Comparison of ENCODE assay signal across 23 cellular contexts in genomic region chr3:12428131-12428530, GRCh38.
"Had no signal": no experiment of that assay in that cellular context is flagged by ENCODE, and none has a peak within 500 bp of the region (broad histone marks: within the 10 kb centered on the region; RNA-seq: fewer than 3 reads in every experiment).

No MANE protein-coding gene starts in this region.

- H2AFZ ChIP-seq: parathyroid adenoma had no signal

- H3K9me3 ChIP-seq: body of pancreas, gastrocnemius medialis, suprapubic skin, tibial nerve, vagina had no signal

- DNase-seq: activated CD4-positive, alpha-beta T cell treated with anti-CD3 and anti-CD28 coated beads, Interleukin-2, amount 10 ng/mL, durations not matched to agents 24 days and 14 days; activated CD8-positive, alpha-beta memory T cell treated with anti-CD3 and anti-CD28 coated beads, Interleukin-2, amount 10 ng/mL, durations not matched to agents 7 days and 5 days; activated CD8-positive, alpha-beta T cell treated with anti-CD3 and anti-CD28 coated beads for 36 hours; activated gamma-delta T cell; activated naive CD4-positive, alpha-beta T cell treated with anti-CD3 and anti-CD28 coated beads, Interleukin-2, amount 50 U/mL, for 16 hours; activated naive CD8-positive, alpha-beta T cell treated with anti-CD3 and anti-CD28 coated beads, Interleukin-2, amount 50 U/mL, for 24 hours; activated T-cell treated with anti-CD3 and anti-CD28 coated beads for 4 hours; body of pancreas; effector CD4-positive, alpha-beta T cell; gastrocnemius medialis; hippocampal formation; kidney glomerular epithelial cell; left ventricle myocardium superior; nucleus accumbens; right cardiac atrium; stimulated activated CD4-positive, alpha-beta T cell treated with anti-CD3 and anti-CD28 coated beads, Interleukin-12 subunit alpha, Interleukin-12 subunit beta, amount 100 ng/mL, for 4 hours; stimulated activated naive CD8-positive, alpha-beta T cell treated with anti-CD3 and anti-CD28 coated beads, Interleukin-15, amount 100 ng/mL, for 72 hours had no signal

- H3K27ac ChIP-seq: body of pancreas, gastrocnemius medialis, parathyroid adenoma, suprapubic skin, tibial nerve, vagina, VCaP had no signal

- H3K36me3 ChIP-seq: gastrocnemius medialis, suprapubic skin, tibial nerve, vagina had no signal

- H3K9ac ChIP-seq: parathyroid adenoma had no signal

- H3K4me3 ChIP-seq: body of pancreas, gastrocnemius medialis, suprapubic skin, tibial nerve, vagina had no signal

- ATAC-seq: activated CD4-positive, CD25-positive, alpha-beta regulatory T cell treated with anti-CD3 and anti-CD28 coated beads, Interleukin-2, amount 50 U/mL, for 24 hours; activated CD8-positive, alpha-beta memory T cell treated with anti-CD3 and anti-CD28 coated beads, Interleukin-2, amount 10 ng/mL, durations not matched to agents 7 days and 5 days; activated CD8-positive, alpha-beta T cell treated with anti-CD3 and anti-CD28 coated beads for 36 hours; activated naive CD8-positive, alpha-beta T cell treated with anti-CD3 and anti-CD28 coated beads, Interleukin-2, amount 50 U/mL, for 24 hours; body of pancreas; gastrocnemius medialis; left ventricle myocardium superior; right cardiac atrium; stimulated activated naive CD8-positive, alpha-beta T cell treated with anti-CD3 and anti-CD28 coated beads, Interleukin-15, amount 100 ng/mL, for 72 hours had no signal

- H3K4me1 ChIP-seq: gastrocnemius medialis had no signal

- H3K27me3 ChIP-seq: body of pancreas, tibial nerve, vagina had no signal

- H3K79me2 ChIP-seq: parathyroid adenoma had no signal
